Comparison of ENCODE assay signal across 8 cellular contexts in the genomic region with DNA sequence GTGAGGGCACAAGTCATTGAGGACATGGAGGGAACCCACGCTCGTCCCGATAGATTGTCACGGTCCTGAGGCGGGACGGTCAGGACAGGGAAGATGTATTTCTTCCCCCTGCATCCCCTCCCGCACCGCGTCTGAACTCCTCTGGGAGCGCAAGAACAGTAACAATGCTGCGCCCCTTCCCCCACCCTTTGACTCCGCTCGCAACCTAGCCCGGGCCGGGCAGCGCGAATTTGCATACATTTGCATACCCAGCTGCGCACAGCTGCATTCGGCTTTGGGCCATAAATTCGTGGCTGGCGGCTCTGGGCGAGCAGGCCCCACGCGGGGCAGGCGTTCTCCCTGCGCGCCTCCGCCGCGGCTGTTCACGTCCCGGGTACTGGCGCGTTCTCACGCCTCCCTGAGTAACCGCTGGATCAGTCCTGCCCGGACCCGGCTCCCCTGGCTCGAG. TPM values are rescaled to one million over a fixed set of nuclear protein-coding genes. Genes with fewer than 3 reads are reported as not detected.
DNase-seq lines count a peak whose midpoint lies in the region; ATAC-seq, FAIRE-seq and TF ChIP-seq lines count a peak whose summit lies in the region.

No MANE protein-coding gene starts in this region.

- 3% methylated on average over 6 of the region's 39 CpGs for WGBS in esophagus muscularis mucosa
- 6 to 9% (median 8%) methylated on average over 38 to 39 of the region's 39 CpGs for WGBS in small intestine, 3 donors
- WGBS in prostate gland, result 11% methylated on average over 34 of the region's 39 CpGs

- intact Hi-C loops in esophagus muscularis mucosa (cut with DNase I) (loop anchor here (5.0 kb wide), 1 partner anchor 145 kb away; a partner anchor contains a TSS), prostate gland (cut with DNase I) (loop anchor here (5.0 kb wide), 2 partner anchors 105 to 150 kb away; no protein-coding TSS in a partner anchor)

- TF ChIP-seq CTCF in esophagus muscularis mucosa (IDR thresholded peaks at IDR 0.05) (no peak), prostate gland (IDR thresholded peaks at IDR 0.05) (no peak)

- peaks cover 0 to 57% (median 21%) of the 10 kb centered on the region in 4 donors for H3K27me3 ChIP-seq in esophagus muscularis mucosa
- peaks cover 3% of the 10 kb centered on the region in 2 donors for H3K27me3 ChIP-seq in small intestine (ENCODE audit: control insufficient read depth in 2 of 2, insufficient read depth in 2 of 2, low read length in 2 of 2)
- peaks cover 6% of the 10 kb centered on the region for H3K27me3 ChIP-seq in prostate gland (replicated peaks; ENCODE audit: insufficient read depth)

- H3K4me1 ChIP-seq in esophagus muscularis mucosa, result peaks cover 25 to 41% (median 35%) of the 10 kb centered on the region in 4 donors
- peaks cover 0 to 2% of the 10 kb centered on the region in 2 donors for H3K4me1 ChIP-seq in small intestine (ENCODE audit: control insufficient read depth in 2 of 2, insufficient read depth in 1 of 2, low read depth in 1 of 2, low read length in 1 of 2)
- peaks cover 5% of the 10 kb centered on the region for H3K4me1 ChIP-seq in prostate gland (replicated peaks)

- H3K36me3 ChIP-seq in esophagus muscularis mucosa, result no peaks in the 10 kb centered on the region
- H3K36me3 ChIP-seq in small intestine (ENCODE audit: control insufficient read depth in 2 of 2, insufficient read depth in 2 of 2, low read length in 2 of 2), result no peaks in the 10 kb centered on the region
- no peaks in the 10 kb centered on the region for H3K36me3 ChIP-seq in prostate gland

- peaks cover 7% of the 10 kb centered on the region for H3K27me3 Mint-ChIP-seq in T-helper 17 cell

- H3K9me3 ChIP-seq in esophagus muscularis mucosa, result no peaks in the 10 kb centered on the region
- no peaks in the 10 kb centered on the region for H3K9me3 ChIP-seq in small intestine (ENCODE audit: control insufficient read depth, low read depth)
- no peaks in the 10 kb centered on the region for H3K9me3 ChIP-seq in T-helper 17 cell (ENCODE audit: control insufficient read depth, low read length, poor library complexity, severe bottlenecking)
- no peaks in the 10 kb centered on the region for H3K9me3 ChIP-seq in prostate gland

- no peak overlapping the region for H3K27ac Mint-ChIP-seq in T-helper 17 cell

- TF ChIP-seq EP300 in esophagus muscularis mucosa (IDR thresholded peaks at IDR 0.05), result no peak

- TF ChIP-seq POLR2A in GM12892 (IDR thresholded peaks at IDR 0.05; ENCODE audit: low read depth, low read length), result peak; percentile 37; the same call in 1 of the 2 replicates
- no peak for TF ChIP-seq POLR2A in esophagus muscularis mucosa (IDR thresholded peaks at IDR 0.05; ENCODE audit: low read depth)
- TF ChIP-seq POLR2A in prostate gland (IDR thresholded peaks at IDR 0.05), result no peak

- peak; percentile 53 for DNase-seq in GM12892 (ENCODE audit: insufficient read length)
- peak; percentile 64 for DNase-seq in NCI-H1092 (lab: John Stamatoyannopoulos, UW)
- no peak for DNase-seq in esophagus muscularis mucosa (ENCODE audit: extremely low spot score)
- peak; percentile 68 for DNase-seq in occipital lobe (lab: John Stamatoyannopoulos, UW)
- no peak for DNase-seq in small intestine
- DNase-seq in T-helper 17 cell, result no peak
- no peak for DNase-seq in prostate gland (ENCODE audit: low spot score)
- no peak for DNase-seq in stimulated activated CD8-positive, alpha-beta memory T cell treated with anti-CD3 and anti-CD28 coated beads, Interleukin-4, amount 100 ng/mL, for 48 hours

- H3K27ac ChIP-seq in esophagus muscularis mucosa (replicated peaks in 1 of 4), result no peak overlapping the region
- H3K27ac ChIP-seq in small intestine (ENCODE audit: low read depth in 1 of 2, low read length in 1 of 2), result no peak overlapping the region
- H3K27ac ChIP-seq in prostate gland, result no peak overlapping the region

- FAIRE-seq in GM12892 (lab: Jason Lieb, UNC) (no peak), small intestine (lab: Jason Lieb, UNC) (no peak)

- H3K4me3 Mint-ChIP-seq in T-helper 17 cell, result no peak overlapping the region

- peak overlapping the region; percentile 37 to 55 (median 41) for H3K4me3 ChIP-seq in esophagus muscularis mucosa
- H3K4me3 ChIP-seq in small intestine (ENCODE audit: low read depth in 1 of 2, low read length in 2 of 2), result no peak overlapping the region
- H3K4me3 ChIP-seq in prostate gland, result peak overlapping the region in 1 of 2 donors; percentile 5

- peaks cover 18% of the 10 kb centered on the region for H3K4me1 Mint-ChIP-seq in T-helper 17 cell

- no peak for ATAC-seq in T-helper 17 cell

- H3K36me3 Mint-ChIP-seq in T-helper 17 cell (ENCODE audit: low read depth), result no peaks in the 10 kb centered on the region

RNA-seq across cellular contexts. Expression of a gene that starts 29.0 kb away (rescaled TPM):
- polyA plus RNA-seq in GM12892 (2012; ENCODE audit: missing spikeins), result 29.7 TPM
- total RNA-seq in esophagus muscularis mucosa (10 to 100 TPM; 28.0 to 37.2 (median 30.8) TPM), occipital lobe (42.0 TPM), T-helper 17 cell (1 to 10 TPM; 8.6 to 9.2 TPM), prostate gland (10 to 100 TPM; 51.7 to 54.9 TPM)
- polyA plus RNA-seq in small intestine, result 10 to 100 TPM; 25.9 to 83.9 (median 53.5) TPM

Comparison
In these comparisons a context has a peak if more than half of its experiments do, and no peak if none do; other contexts are left out.
1. DNase-seq: peak in GM12892 (single experiment), NCI-H1092 (single experiment) and occipital lobe (single experiment); none in esophagus muscularis mucosa (single experiment), small intestine (single experiment), T-helper 17 cell (0 of 3), prostate gland (single experiment) and stimulated activated CD8-positive, alpha-beta memory T cell treated with anti-CD3 and anti-CD28 coated beads, Interleukin-4, amount 100 ng/mL, for 48 hours (single experiment).
2. H3K4me3 ChIP-seq: peak in esophagus muscularis mucosa (4 of 4); none in small intestine (0 of 2).